21 cellular contexts compared by ENCODE assay signal in genomic region chr2:119546446-119546765, GRCh38. TPM values are rescaled to one million over a fixed set of nuclear protein-coding genes. Genes with fewer than 3 reads are reported as not detected.
DNase-seq lines count a peak whose midpoint lies in the region; ATAC-seq and TF ChIP-seq lines count a peak whose summit lies in the region.
"Had no signal": no experiment of that assay in that cellular context is flagged by ENCODE, and none has a peak within 500 bp of the region (broad histone marks: within the 10 kb centered on the region; RNA-seq: fewer than 3 reads in every experiment).

No MANE protein-coding gene starts in this region.

- TF ChIP-seq CTCF in Caco-2 (IDR thresholded peaks at IDR 0.05; ENCODE audit: insufficient read depth in 1 of 2, low read depth in 1 of 2, low read length in 1 of 2, severe bottlenecking in 1 of 2, unreplicated experiment in 1 of 2): no peak
- no peak for TF ChIP-seq CTCF in nephron progenitor cell (IDR thresholded peaks at IDR 0.05)
- no peak for TF ChIP-seq CTCF in spleen (IDR thresholded peaks at IDR 0.05 in 8 of 11, conservative IDR thresholded peaks at IDR 0.05 in 3 of 11)

- peaks cover 5% of the 10 kb centered on the region for H3K36me3 Mint-ChIP-seq in Caco-2 (ENCODE audit: insufficient read depth, unreplicated experiment)
- no peaks in the 10 kb centered on the region for H3K36me3 Mint-ChIP-seq in nephron progenitor cell (ENCODE audit: low read depth)
- H3K36me3 Mint-ChIP-seq in activated CD4-positive, alpha-beta memory T cell treated with anti-CD3 and anti-CD28 coated beads for 36 hours: peaks cover 3% of the 10 kb centered on the region

- H3K4me3 ChIP-seq in Caco-2 (ENCODE audit: low read depth, low read length) (no peak overlapping the region), spleen (no peak overlapping the region)

- H3K36me3 ChIP-seq in Caco-2 (ENCODE audit: control insufficient read depth, insufficient read depth, low read length) (no peaks in the 10 kb centered on the region), spleen (no peaks in the 10 kb centered on the region)

- WGBS in spleen, 5 donors: 81 to 95% (median 86%) methylated on average over 1 of the region's 1 CpG

- DNase-seq in Caco-2 (peak in 1 of 2 experiments; percentile 39), amniotic epithelial cell (ENCODE audit: low read depth) (peak; percentile 69), islet precursor cell (peak; percentile 35), nephron progenitor cell (no peak), spleen (no peak)
- no peak for DNase-seq in activated CD4-positive, alpha-beta memory T cell treated with anti-CD3 and anti-CD28 coated beads for 36 hours
- DNase-seq: 8988T, MV-4-11, NCI-H187, NCI-H2107, NCI-H510A, NCI-H748 treated with DMSO at 0.1 percent for 48 hours, PC-3, RPMI8226, SIG-M5 had no signal

- POLR2A ChIA-PET in Caco-2 (lab: Charles Lee): no interaction called here
- POLR2A ChIA-PET in activated CD4-positive, alpha-beta memory T cell treated with anti-CD3 and anti-CD28 coated beads for 36 hours (lab: Charles Lee): no interaction called here

- peaks cover 63% of the 10 kb centered on the region for H3K4me1 ChIP-seq in Caco-2
- H3K4me1 ChIP-seq in spleen: peaks cover 0 to 17% (median 7%) of the 10 kb centered on the region in 6 donors

- CTCF ChIA-PET in Caco-2 (lab: Charles Lee): no interaction called here
- CTCF ChIA-PET in activated CD4-positive, alpha-beta memory T cell treated with anti-CD3 and anti-CD28 coated beads for 36 hours (lab: Charles Lee): no interaction called here

- H3K9me3 Mint-ChIP-seq in Caco-2 (ENCODE audit: unreplicated experiment) (no peaks in the 10 kb centered on the region), nephron progenitor cell (no peaks in the 10 kb centered on the region)
- no peaks in the 10 kb centered on the region for H3K9me3 Mint-ChIP-seq in activated CD4-positive, alpha-beta memory T cell treated with anti-CD3 and anti-CD28 coated beads for 36 hours

- intact Hi-C loops in Caco-2 (cut with micrococcal nuclease; ENCODE audit: unreplicated experiment) (no loop called here), spleen (cut with DNase I; ENCODE audit: low total_unique reads) (no loop called here)
- intact Hi-C loops in activated CD4-positive, alpha-beta memory T cell treated with anti-CD3 and anti-CD28 coated beads for 36 hours (cut with micrococcal nuclease): no loop called here

- no peaks in the 10 kb centered on the region for H3K9me3 ChIP-seq in Caco-2
- no peaks in the 10 kb centered on the region for H3K9me3 ChIP-seq in spleen

- no peaks in the 10 kb centered on the region for H3K27me3 Mint-ChIP-seq in Caco-2 (ENCODE audit: insufficient read depth, unreplicated experiment)
- peaks cover 7% of the 10 kb centered on the region for H3K27me3 Mint-ChIP-seq in nephron progenitor cell (ENCODE audit: low read depth, poor library complexity)
- H3K27me3 Mint-ChIP-seq in activated CD4-positive, alpha-beta memory T cell treated with anti-CD3 and anti-CD28 coated beads for 36 hours: peaks cover 35% of the 10 kb centered on the region

- no peak overlapping the region for H3K27ac ChIP-seq in spleen
- H3K27ac ChIP-seq: KMS-11 had no signal

- H3K4me1 Mint-ChIP-seq in Caco-2 (ENCODE audit: low read depth, unreplicated experiment) (peaks cover 43% of the 10 kb centered on the region), nephron progenitor cell (peaks cover 34% of the 10 kb centered on the region)
- H3K4me1 Mint-ChIP-seq in activated CD4-positive, alpha-beta memory T cell treated with anti-CD3 and anti-CD28 coated beads for 36 hours (ENCODE audit: low read depth): peaks cover 10% of the 10 kb centered on the region

- H3K4me3 Mint-ChIP-seq in Caco-2 (ENCODE audit: unreplicated experiment): peak overlapping the region; percentile 14
- H3K4me3 Mint-ChIP-seq in nephron progenitor cell: peak overlapping the region; percentile 7
- no peak overlapping the region for H3K4me3 Mint-ChIP-seq in activated CD4-positive, alpha-beta memory T cell treated with anti-CD3 and anti-CD28 coated beads for 36 hours

- H3K27ac Mint-ChIP-seq in Caco-2 (ENCODE audit: unreplicated experiment) (peak overlapping the region; percentile 5), nephron progenitor cell (no peak overlapping the region)
- no peak overlapping the region for H3K27ac Mint-ChIP-seq in activated CD4-positive, alpha-beta memory T cell treated with anti-CD3 and anti-CD28 coated beads for 36 hours
- H3K27ac Mint-ChIP-seq: CD14-positive monocyte had no signal

- ATAC-seq in GM21528 (IDR thresholded peaks at IDR 0.05; ENCODE audit: low FRiP score, unreplicated experiment) (no peak), GM19351 (IDR thresholded peaks at IDR 0.05; ENCODE audit: unreplicated experiment) (no peak)
- ATAC-seq: PC-3 had no signal

- no peaks in the 10 kb centered on the region for H3K27me3 ChIP-seq in Caco-2 (replicated peaks; ENCODE audit: control insufficient read depth, insufficient read depth, low read length)
- peaks cover 0 to 62% (median 32%) of the 10 kb centered on the region in 7 donors for H3K27me3 ChIP-seq in spleen (replicated peaks in 1 of 7)

- no peak for TF ChIP-seq POLR2A in spleen (IDR thresholded peaks at IDR 0.05)

- no TSS peak for BruUV-seq in Caco-2 (replicated peaks; lab: Mats Ljungman, UMichigan)

RNA-seq across cellular contexts. Expression of gene CFAP221, which starts 2.2 kb away (rescaled TPM):
- total RNA-seq in Caco-2 (2022): 0.60 TPM in 1 of 2 replicates, not detected in the other
- total RNA-seq in spleen: 1 to 10 TPM in 2 of 7 donors, under 1 TPM in 3, not detected in 2; 0.46 to 1.5 (median 0.97) TPM
- under 1 TPM; 0.06 to 0.30 (median 0.14) TPM for polyA plus RNA-seq in spleen
- not detected for total RNA-seq in activated CD4-positive, alpha-beta memory T cell treated with anti-CD3 and anti-CD28 coated beads for 36 hours
- total RNA-seq: HT-29, PC-3 had no signal
- polyA plus RNA-seq: AG04450, CD14-positive monocyte had no signal

RNA-seq across cellular contexts. Expression of gene SCTR, which starts 22.1 kb away (rescaled TPM):
- total RNA-seq in Caco-2 (2022): not detected in 2 replicates
- under 1 TPM in 1 of 7 donors, not detected in 6; 0.54 TPM for total RNA-seq in spleen
- under 1 TPM; 0.39 to 0.53 (median 0.42) TPM for polyA plus RNA-seq in spleen
- not detected for total RNA-seq in activated CD4-positive, alpha-beta memory T cell treated with anti-CD3 and anti-CD28 coated beads for 36 hours
- total RNA-seq: HT-29, PC-3 had no signal
- polyA plus RNA-seq: AG04450, CD14-positive monocyte had no signal

Comparison
In these comparisons a context has a peak if more than half of its experiments do, and no peak if none do; other contexts are left out.
1. DNase-seq: peak in amniotic epithelial cell (single experiment) and islet precursor cell (single experiment); none in nephron progenitor cell (single experiment), spleen (single experiment) and activated CD4-positive, alpha-beta memory T cell treated with anti-CD3 and anti-CD28 coated beads for 36 hours (single experiment).